ENCODE assay signal across 15 cellular contexts in the genomic region with DNA sequence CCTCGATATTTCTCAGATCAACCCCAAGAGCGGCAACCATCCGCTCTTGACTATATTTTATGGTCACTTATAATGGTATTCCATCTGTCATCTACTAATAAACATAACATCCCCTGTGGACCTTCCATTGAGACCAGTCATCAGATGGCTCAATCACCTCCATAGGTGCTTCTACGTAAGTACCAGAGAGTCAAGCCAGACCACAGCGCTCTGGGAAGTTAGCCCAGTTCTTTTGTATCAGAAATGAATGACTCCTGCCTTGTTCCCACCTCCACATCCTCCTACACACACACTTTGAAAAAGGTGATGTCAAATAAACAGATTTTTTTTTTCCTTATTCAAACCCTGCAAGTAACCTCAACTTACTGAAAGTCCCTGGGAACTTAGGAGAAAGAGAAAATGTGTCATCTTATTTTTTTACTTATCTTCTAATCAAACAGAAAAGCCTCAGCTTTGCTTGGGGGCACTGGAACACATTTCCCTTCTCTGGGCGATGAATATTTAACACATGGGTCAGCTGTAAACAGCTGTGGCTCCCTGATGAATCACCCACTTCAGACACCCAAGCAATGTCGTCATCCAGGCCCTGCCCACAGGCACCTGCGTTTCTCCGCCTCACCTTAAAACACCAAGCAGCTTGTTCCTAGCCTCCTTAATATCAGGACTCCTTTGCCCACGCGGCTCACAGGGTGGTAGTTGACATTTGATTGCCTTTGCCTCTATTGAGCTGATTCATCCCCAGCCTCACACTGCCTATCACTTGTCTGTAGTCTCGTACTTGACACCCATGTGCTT.
DNase-seq lines count a peak whose midpoint lies in the region; ATAC-seq, FAIRE-seq and TF ChIP-seq lines count a peak whose summit lies in the region.
"Had no signal": no experiment of that assay in that cellular context is flagged by ENCODE, and none has a peak within 500 bp of the region (broad histone marks: within the 10 kb centered on the region; RNA-seq: fewer than 3 reads in every experiment).

No MANE protein-coding gene starts in this region.

- no peaks in the 10 kb centered on the region for H3K36me3 ChIP-seq in bronchial epithelial cell (ENCODE audit: control insufficient read depth, insufficient read depth, low read length)
- H3K36me3 ChIP-seq: BLaER1 treated with 17β-estradiol and CSF1 and Interleukin-3, amounts not matched to agents 10 nM and 100 nM; cardiac muscle cell; tibial nerve had no signal

- peak; percentile 90 for FAIRE-seq in bronchial epithelial cell (lab: Jason Lieb, UNC)
- FAIRE-seq: GM12878 had no signal

- H3K27me3 ChIP-seq in bronchial epithelial cell (ENCODE audit: control insufficient read depth, insufficient read depth, low read length) = no peaks in the 10 kb centered on the region
- H3K27me3 ChIP-seq: BLaER1 treated with 17β-estradiol and CSF1 and Interleukin-3, amounts not matched to agents 10 nM and 100 nM; cardiac muscle cell; tibial nerve had no signal

- no peak for TF ChIP-seq CTCF in bronchial epithelial cell (IDR thresholded peaks at IDR 0.05; ENCODE audit: insufficient read depth, low read length, severe bottlenecking)

- DNase-seq in ELR (ENCODE audit: low read depth) (peak; percentile 4), M059J (ENCODE audit: low read depth) (peak; percentile 79), bronchial epithelial cell (ENCODE audit: low read depth) (peak; percentile 99), myocyte (ENCODE audit: low read depth) (peak; percentile 80), GM03348 (ENCODE audit: low spot score) (no peak), NCI-H524 treated with DMSO at 0.1 percent for 48 hours (lab: John Stamatoyannopoulos, UW) (no peak)
- DNase-seq: activated naive CD4-positive, alpha-beta T cell treated with anti-CD3 and anti-CD28 coated beads, Interleukin-2, amount 10 ng/mL, durations not matched to agents 7 days and 5 days; PC-9; psoas muscle; stimulated activated CD4-positive, alpha-beta T cell treated with anti-CD3 and anti-CD28 coated beads, Interleukin-2, amount 100 ng/mL, for 24 hours had no signal

- no peak overlapping the region for H3K4me3 ChIP-seq in bronchial epithelial cell (ENCODE audit: low read depth, low read length)
- H3K4me3 ChIP-seq: BLaER1 treated with 17β-estradiol and CSF1 and Interleukin-3, amounts not matched to agents 10 nM and 100 nM; cardiac muscle cell; GM12878; PC-9; psoas muscle; tibial nerve had no signal

- ATAC-seq in HG03521 (IDR thresholded peaks at IDR 0.05; ENCODE audit: unreplicated experiment) = no peak
- ATAC-seq: GM12878, psoas muscle had no signal

Comparison
In these comparisons a context has a peak if more than half of its experiments do, and no peak if none do; other contexts are left out.
1. DNase-seq: peak in ELR (single experiment), M059J (single experiment), bronchial epithelial cell (single experiment) and myocyte (single experiment); none in GM03348 (single experiment) and NCI-H524 treated with DMSO at 0.1 percent for 48 hours (single experiment).